ENCODE assay signal across 10 cellular contexts in genomic region chr9:94649100-94649855, GRCh38. TPM values are rescaled to one million over a fixed set of nuclear protein-coding genes. Genes with fewer than 3 reads are reported as not detected.
DNase-seq lines count a peak whose midpoint lies in the region; ATAC-seq and TF ChIP-seq lines count a peak whose summit lies in the region.
"Had no signal": no experiment of that assay in that cellular context is flagged by ENCODE, and none has a peak within 500 bp of the region (broad histone marks: within the 10 kb centered on the region; RNA-seq: fewer than 3 reads in every experiment).

No MANE protein-coding gene starts in this region.

- DNase-seq in HCEC 1CT (peak; percentile 61), RWPE2 (ENCODE audit: low spot score) (no peak), fibroblast of lung (ENCODE audit: low read depth in 2 of 2) (peak; percentile 36 to 92), NCI-H510A treated with DMSO at 0.1 percent for 48 hours (lab: John Stamatoyannopoulos, UW) (no peak), HuH-7.5 (ENCODE audit: low spot score) (no peak)
- DNase-seq in stimulated activated naive B cell treated with anti-CD40 and anti-IgM and Interleukin-4, amounts not matched to agents 10 μg/mL and 1 μg/mL and 100 μg/mL, for 72 hours: no peak
- DNase-seq: activated CD4-positive, alpha-beta T cell treated with anti-CD3 and anti-CD28 coated beads for 4 hours; head of caudate nucleus; NCI-H774 had no signal

- peak overlapping the region; percentile 93 for H3K27ac ChIP-seq in RWPE2 (ENCODE audit: poor library complexity, severe bottlenecking)
- H3K27ac ChIP-seq in fibroblast of lung (ENCODE audit: insufficient read depth, low read length): no peak overlapping the region

- no peak overlapping the region for H3K4me2 ChIP-seq in fibroblast of lung (ENCODE audit: extremely low read depth, insufficient read depth, low read length)

- no peak overlapping the region for H3K4me3 Mint-ChIP-seq in stimulated activated naive B cell treated with anti-CD40 and anti-IgM and Interleukin-4, amounts not matched to agents 10 μg/mL and 1 μg/mL and 100 μg/mL, for 72 hours

- no peaks in the 10 kb centered on the region for H4K20me1 ChIP-seq in fibroblast of lung (ENCODE audit: control insufficient read depth, extremely low read depth, insufficient read depth, low read length)

- ATAC-seq in RWPE2 (ENCODE audit: low read depth) (peak; percentile 87), HG02759 (IDR thresholded peaks at IDR 0.05; ENCODE audit: unreplicated experiment) (no peak)
- peak; percentile 53 to 73 for ATAC-seq in stimulated activated naive B cell treated with anti-CD40 and anti-IgM and Interleukin-4, amounts not matched to agents 10 μg/mL and 1 μg/mL and 100 μg/mL, for 72 hours (replicated peaks)

- peaks cover 20% of the 10 kb centered on the region for H3K4me1 ChIP-seq in RWPE2 (ENCODE audit: insufficient read depth, poor library complexity, severe bottlenecking)
- no peaks in the 10 kb centered on the region for H3K4me1 ChIP-seq in fibroblast of lung (ENCODE audit: control insufficient read depth, extremely low read depth, insufficient read depth, low read length)

- H3K36me3 Mint-ChIP-seq in stimulated activated naive B cell treated with anti-CD40 and anti-IgM and Interleukin-4, amounts not matched to agents 10 μg/mL and 1 μg/mL and 100 μg/mL, for 72 hours: no peaks in the 10 kb centered on the region

- H3K4me3 ChIP-seq in RWPE2 (ENCODE audit: severe bottlenecking): no peak overlapping the region
- no peak overlapping the region for H3K4me3 ChIP-seq in fibroblast of lung (replicated peaks in 1 of 4; ENCODE audit: control extremely low read depth in 1 of 4, insufficient read depth in 1 of 4, low read depth in 3 of 4, low read length in 4 of 4)

- H3K36me3 ChIP-seq in RWPE2 (ENCODE audit: low read depth): no peaks in the 10 kb centered on the region
- H3K36me3 ChIP-seq in fibroblast of lung (ENCODE audit: control insufficient read depth, insufficient read depth, low read length): no peaks in the 10 kb centered on the region

- no peaks in the 10 kb centered on the region for H3K9me3 Mint-ChIP-seq in stimulated activated naive B cell treated with anti-CD40 and anti-IgM and Interleukin-4, amounts not matched to agents 10 μg/mL and 1 μg/mL and 100 μg/mL, for 72 hours

- H3K27me3 Mint-ChIP-seq in stimulated activated naive B cell treated with anti-CD40 and anti-IgM and Interleukin-4, amounts not matched to agents 10 μg/mL and 1 μg/mL and 100 μg/mL, for 72 hours: peaks cover 0 to 8% of the 10 kb centered on the region in 2 donors

- H3K27me3 ChIP-seq in RWPE2 (ENCODE audit: insufficient read depth, poor library complexity, severe bottlenecking) (no peaks in the 10 kb centered on the region), fibroblast of lung (ENCODE audit: control insufficient read depth, insufficient read depth, low read length) (peaks cover 2% of the 10 kb centered on the region)

- no peak overlapping the region for H3K27ac Mint-ChIP-seq in stimulated activated naive B cell treated with anti-CD40 and anti-IgM and Interleukin-4, amounts not matched to agents 10 μg/mL and 1 μg/mL and 100 μg/mL, for 72 hours

- H3K9ac ChIP-seq in fibroblast of lung (ENCODE audit: insufficient read depth, low read length): no peak overlapping the region

- H3K4me1 Mint-ChIP-seq in stimulated activated naive B cell treated with anti-CD40 and anti-IgM and Interleukin-4, amounts not matched to agents 10 μg/mL and 1 μg/mL and 100 μg/mL, for 72 hours: no peaks in the 10 kb centered on the region

- no peaks in the 10 kb centered on the region for H3K79me2 ChIP-seq in fibroblast of lung (ENCODE audit: control insufficient read depth, insufficient read depth, low read length)

- no peak overlapping the region for H2AFZ ChIP-seq in fibroblast of lung (ENCODE audit: low read length)

- TF ChIP-seq CTCF in RWPE2 (IDR thresholded peaks at IDR 0.05; ENCODE audit: poor library complexity, severe bottlenecking) (no peak), fibroblast of lung (conservative IDR thresholded peaks at IDR 0.05 in 1 of 2, IDR thresholded peaks at IDR 0.05 in 1 of 2; ENCODE audit: low read depth in 1 of 2, low read length in 2 of 2) (no peak)

- H3K9me3 ChIP-seq in RWPE2 (ENCODE audit: severe bottlenecking): no peaks in the 10 kb centered on the region
- H3K9me3 ChIP-seq in fibroblast of lung (ENCODE audit: control insufficient read depth, insufficient read depth, low read depth, low read length): no peaks in the 10 kb centered on the region

RNA-seq across cellular contexts. Expression of gene FBP1, which starts 10.0 kb away (rescaled TPM):
- total RNA-seq in fibroblast of lung: not detected in 2 replicates
- not detected in 2 replicates for polyA plus RNA-seq in fibroblast of lung
- polyA plus RNA-seq in fibroblast of lung (2012): not detected in 2 replicates
- not detected in 2 replicates for polyA minus RNA-seq in fibroblast of lung (ENCODE audit: low replicate concordance)

RNA-seq across cellular contexts. Expression of gene FBP2, which starts 55.7 kb away (rescaled TPM):
- total RNA-seq in fibroblast of lung: not detected in 2 replicates
- not detected in 2 replicates for polyA plus RNA-seq in fibroblast of lung
- not detected in 2 replicates for polyA plus RNA-seq in fibroblast of lung (2012)
- not detected in 2 replicates for polyA minus RNA-seq in fibroblast of lung (ENCODE audit: low replicate concordance)

Comparison
In these comparisons a context has a peak if more than half of its experiments do, and no peak if none do; other contexts are left out.
1. DNase-seq: peak in HCEC 1CT (single experiment) and fibroblast of lung (2 of 2); none in RWPE2 (single experiment), stimulated activated naive B cell treated with anti-CD40 and anti-IgM and Interleukin-4, amounts not matched to agents 10 μg/mL and 1 μg/mL and 100 μg/mL, for 72 hours (single experiment), NCI-H510A treated with DMSO at 0.1 percent for 48 hours (single experiment) and HuH-7.5 (single experiment).